23 cellular contexts compared by ENCODE assay signal in the genomic region with DNA sequence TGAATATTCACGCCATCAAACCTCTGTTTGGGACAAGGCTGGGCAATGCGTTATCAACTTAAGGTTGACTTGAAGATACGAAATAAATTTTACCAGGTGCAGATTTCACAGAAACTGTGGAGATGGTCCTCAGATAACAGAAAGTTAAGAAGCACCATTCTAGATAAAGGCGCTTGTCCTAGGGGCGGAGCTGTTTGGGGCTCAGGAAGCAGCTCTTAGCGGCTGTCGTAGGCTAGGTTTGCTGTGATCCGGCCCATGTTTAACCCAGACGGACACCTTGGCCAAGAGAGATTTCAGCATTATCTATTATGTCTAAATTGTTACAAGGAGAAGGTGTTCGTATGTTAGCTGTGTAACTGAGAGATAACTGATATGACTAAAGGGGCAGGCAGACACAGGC. TPM values are rescaled to one million over a fixed set of nuclear protein-coding genes. Genes with fewer than 3 reads are reported as not detected.
DNase-seq lines count a peak whose midpoint lies in the region; ATAC-seq and TF ChIP-seq lines count a peak whose summit lies in the region.
"Had no signal": no experiment of that assay in that cellular context is flagged by ENCODE, and none has a peak within 500 bp of the region (broad histone marks: within the 10 kb centered on the region; RNA-seq: fewer than 3 reads in every experiment).

No MANE protein-coding gene starts in this region.

- H3K9me3 ChIP-seq in HCT116 (ENCODE audit: control insufficient read depth in 1 of 2, insufficient read depth in 1 of 2, low read depth in 1 of 2, low read length in 2 of 2): no peaks in the 10 kb centered on the region
- no peaks in the 10 kb centered on the region for H3K9me3 ChIP-seq in SK-N-MC (ENCODE audit: low read depth, low read length)
- no peaks in the 10 kb centered on the region for H3K9me3 ChIP-seq in mesenchymal stem cell (ENCODE audit: control insufficient read depth, low read length)
- H3K9me3 ChIP-seq in tibial artery: no peaks in the 10 kb centered on the region
- H3K9me3 ChIP-seq: adrenal gland, colonic mucosa, HAP-1, upper lobe of left lung had no signal

- no peak overlapping the region for H2BK15ac ChIP-seq in mesenchymal stem cell (ENCODE audit: low read depth, poor library complexity, severe bottlenecking)

- no TSS peak for BruUV-seq in HCT116 (replicated peaks; lab: Mats Ljungman, UMichigan)

- no peaks in the 10 kb centered on the region for H3K79me2 ChIP-seq in HCT116 (ENCODE audit: insufficient read depth, low read length)

- H3K79me1 ChIP-seq in mesenchymal stem cell (replicated peaks; ENCODE audit: low read length, poor library complexity, severe bottlenecking): peaks cover 5% of the 10 kb centered on the region

- DNase-seq in HCT116 (ENCODE audit: low read depth, low spot score) (no peak), SK-N-MC (ENCODE audit: low read depth, low spot score) (no peak), mesenchymal stem cell (no peak), tibial artery (no peak), NCI-H526 treated with DMSO at 0.1 percent for 48 hours (lab: John Stamatoyannopoulos, UW) (no peak), T-helper 2 cell (no peak), head of caudate nucleus (no peak)
- DNase-seq: activated CD4-positive, CD25-positive, alpha-beta regulatory T cell treated with anti-CD3 and anti-CD28 coated beads, Interleukin-2, amount 50 U/mL, for 72 hours; activated T-cell treated with anti-CD3 and anti-CD28 coated beads, Interleukin-2, amount 50 U/mL, for 1 hour; adrenal gland; CD4-positive, alpha-beta T cell; colonic mucosa; DMS 273 treated with DMSO at 0.1 percent for 48 hours; endodermal cell; midbrain; MM.1S; NCI-H146; NCI-H69; Right ventricle myocardium superior; stimulated activated CD4-positive, alpha-beta T cell treated with anti-CD3 and anti-CD28 coated beads, Interleukin-1b, Interleukin-23, amount 100 ng/mL, for 48 hours; stimulated activated naive CD4-positive, alpha-beta T cell had no signal

- no peak overlapping the region for H2BK12ac ChIP-seq in mesenchymal stem cell (ENCODE audit: low read length in 2 of 2)

- no peak overlapping the region for H4K8ac ChIP-seq in mesenchymal stem cell (ENCODE audit: low read length)

- no peak overlapping the region for H3K14ac ChIP-seq in mesenchymal stem cell (ENCODE audit: low read length in 2 of 2)

- POLR2A ChIA-PET in HCT116 (lab: Charles Lee): no interaction called here

- TF ChIP-seq CTCF in HCT116 (IDR thresholded peaks at IDR 0.05 in 2 of 3, conservative IDR thresholded peaks at IDR 0.05 in 1 of 3; ENCODE audit: borderline replicate concordance in 1 of 3, insufficient read depth in 1 of 3, low read depth in 2 of 3, low read length in 2 of 3) (no peak), tibial artery (IDR thresholded peaks at IDR 0.05) (no peak)

- no peak for TF ChIP-seq RAD21 in HCT116 (IDR thresholded peaks at IDR 0.05; ENCODE audit: low read depth)

- H3K9me2 ChIP-seq in HCT116 (ENCODE audit: insufficient read depth): no peaks in the 10 kb centered on the region

- no peak for TF ChIP-seq POLR2A in HCT116 (IDR thresholded peaks at IDR 0.05; ENCODE audit: borderline replicate concordance, extremely low read depth, insufficient read depth, insufficient read length)

- 89% methylated on average over 9 of the region's 10 CpGs for WGBS in mesenchymal stem cell

- H3K27ac ChIP-seq in HCT116 (ENCODE audit: low read depth, low read length) (no peak overlapping the region), SK-N-MC (peak overlapping the region; percentile 25; the same call in 1 of the 2 replicates), mesenchymal stem cell (ENCODE audit: low read length, poor library complexity, severe bottlenecking) (no peak overlapping the region), tibial artery (peak overlapping the region; percentile 28 to 50)
- H3K27ac ChIP-seq: colonic mucosa, upper lobe of left lung had no signal

- CTCF ChIA-PET in HCT116 (lab: Charles Lee): no interaction called here

- H3K9ac ChIP-seq in HCT116 (ENCODE audit: low read length) (no peak overlapping the region), SK-N-MC (ENCODE audit: insufficient read length) (no peak overlapping the region), mesenchymal stem cell (ENCODE audit: low read length) (peak overlapping the region; percentile 58)

- H3K27me3 ChIP-seq in HCT116 (ENCODE audit: insufficient read depth, low read length): no peaks in the 10 kb centered on the region
- H3K27me3 ChIP-seq in mesenchymal stem cell (ENCODE audit: control insufficient read depth in 1 of 2, insufficient read depth in 1 of 2, low read length in 2 of 2): no peaks in the 10 kb centered on the region
- no peaks in the 10 kb centered on the region for H3K27me3 ChIP-seq in tibial artery
- H3K27me3 ChIP-seq: adrenal gland, colonic mucosa, upper lobe of left lung had no signal

- RAD21 ChIA-PET in HCT116 (lab: Charles Lee; ENCODE audit: low non-redundant PET in 1 of 2, low total read pairs in 2 of 2, uncharacterized antibody in 2 of 2, unreplicated experiment in 2 of 2): no interaction called here

- H3K4me1 ChIP-seq in HCT116 (ENCODE audit: control insufficient read depth in 1 of 2, insufficient read depth in 2 of 2, low read length in 2 of 2): peaks cover 17 to 30% of the 10 kb centered on the region in 2 experiments
- H3K4me1 ChIP-seq in mesenchymal stem cell (ENCODE audit: control insufficient read depth, insufficient read depth, low read depth, low read length): peaks cover 20% of the 10 kb centered on the region
- H3K4me1 ChIP-seq in tibial artery: peaks cover 0 to 12% (median 2%) of the 10 kb centered on the region in 4 donors
- H3K4me1 ChIP-seq: adrenal gland, colonic mucosa, HAP-1 had no signal

- peaks cover 0 to 5% of the 10 kb centered on the region in 2 experiments; a peak in 2 of 4 replicates for H3K36me3 ChIP-seq in HCT116 (ENCODE audit: control insufficient read depth in 1 of 2, insufficient read depth in 2 of 2, low read length in 2 of 2)
- H3K36me3 ChIP-seq in SK-N-MC (ENCODE audit: insufficient read depth, low read length): peaks cover 22% of the 10 kb centered on the region
- H3K36me3 ChIP-seq in mesenchymal stem cell (ENCODE audit: control insufficient read depth in 1 of 2, insufficient read depth in 2 of 2, low read depth in 1 of 2, low read length in 2 of 2): peaks cover 48 to 59% of the 10 kb centered on the region in 2 experiments
- H3K36me3 ChIP-seq in tibial artery: peaks cover 47 to 81% (median 52%) of the 10 kb centered on the region in 3 donors
- H3K36me3 ChIP-seq: colonic mucosa had no signal

- peak overlapping the region; percentile 56; the same call in 1 of the 2 replicates for H3K4me2 ChIP-seq in HCT116 (ENCODE audit: low read length)
- no peak overlapping the region for H3K4me2 ChIP-seq in mesenchymal stem cell (ENCODE audit: low read length, poor library complexity, severe bottlenecking)

- no peak for ATAC-seq in HCT116

- H4K20me1 ChIP-seq in HCT116 (ENCODE audit: insufficient read depth): no peaks in the 10 kb centered on the region

- H2BK120ac ChIP-seq in mesenchymal stem cell (ENCODE audit: low read depth, low read length): no peak overlapping the region

- H3K4me3 ChIP-seq in HCT116 (replicated peaks in 1 of 2; ENCODE audit: low read depth in 1 of 2, low read length in 2 of 2) (no peak overlapping the region), SK-N-MC (no peak overlapping the region), mesenchymal stem cell (ENCODE audit: insufficient read depth in 1 of 2, low read depth in 1 of 2, low read length in 2 of 2) (no peak overlapping the region), tibial artery (no peak overlapping the region)
- H3K4me3 ChIP-seq: adrenal gland, colonic mucosa, HAP-1, upper lobe of left lung had no signal

- no peak overlapping the region for H3K4ac ChIP-seq in mesenchymal stem cell (ENCODE audit: low read depth in 1 of 2, low read length in 2 of 2)

- no peak overlapping the region for H3K23ac ChIP-seq in mesenchymal stem cell (ENCODE audit: low read length in 2 of 2)

- no peak overlapping the region for H2AK5ac ChIP-seq in mesenchymal stem cell (ENCODE audit: low read length, severe bottlenecking)

- H3K18ac ChIP-seq in mesenchymal stem cell (ENCODE audit: low read depth in 1 of 2, low read length in 2 of 2): no peak overlapping the region

- H2BK5ac ChIP-seq in mesenchymal stem cell (ENCODE audit: low read depth, low read length, poor library complexity, severe bottlenecking): no peak overlapping the region

- intact Hi-C loops in HCT116 (cut with micrococcal nuclease): no loop called here
- intact Hi-C loops in tibial artery (cut with DNase I; ENCODE audit: low total_unique reads): no loop called here
- intact Hi-C loops in head of caudate nucleus (cut with DNase I): no loop called here

- H4K91ac ChIP-seq in mesenchymal stem cell (ENCODE audit: low read length): no peak overlapping the region

- H2AFZ ChIP-seq in HCT116 (ENCODE audit: low read depth, low read length, poor library complexity, severe bottlenecking) (no peak overlapping the region), mesenchymal stem cell (ENCODE audit: low read depth, low read length) (no peak overlapping the region)

TF ChIP-seq in HCT116, 20 proteins besides CTCF, POLR2A, EP300 and RAD21 (continues in another document):
- TF ChIP-seq EZH2 (IDR thresholded peaks at IDR 0.05) (no peak), EGR1 (IDR thresholded peaks at IDR 0.05; ENCODE audit: low read depth) (no peak), ZNF274 (IDR thresholded peaks at IDR 0.05; ENCODE audit: low read depth, low read length) (no peak), ELF1 (IDR thresholded peaks at IDR 0.05; ENCODE audit: borderline replicate concordance, low read depth) (no peak), SIN3A (IDR thresholded peaks at IDR 0.05; ENCODE audit: low read depth) (no peak), TCF7L2 (IDR thresholded peaks at IDR 0.05; ENCODE audit: borderline replicate concordance, extremely low read depth, insufficient read depth, insufficient read length) (no peak), SP1 (IDR thresholded peaks at IDR 0.05; ENCODE audit: low read depth) (no peak), YY1 (IDR thresholded peaks at IDR 0.05; ENCODE audit: extremely low read depth, insufficient replicate concordance, low read depth, low read length) (no peak), JUND (IDR thresholded peaks at IDR 0.05) (no peak), CBX3 (IDR thresholded peaks at IDR 0.05; ENCODE audit: low read depth) (no peak), SRF (IDR thresholded peaks at IDR 0.05; ENCODE audit: low read depth) (no peak)
- TF ChIP-seq, protein P1, sequence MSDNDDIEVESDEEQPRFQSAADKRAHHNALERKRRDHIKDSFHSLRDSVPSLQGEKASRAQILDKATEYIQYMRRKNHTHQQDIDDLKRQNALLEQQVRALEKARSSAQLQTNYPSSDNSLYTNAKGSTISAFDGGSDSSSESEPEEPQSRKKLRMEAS (IDR thresholded peaks at IDR 0.05): no peak

RNA-seq across cellular contexts. Expression of a gene that starts 25.6 kb away (rescaled TPM):
- total RNA-seq in HCT116 (2021; ENCODE audit: unreplicated experiment): 15.2 TPM
- polyA plus RNA-seq in HCT116 (2012): 7.1 and 7.8 TPM in 2 replicates
- 4.9 TPM for polyA plus RNA-seq in mesenchymal stem cell (2013, experiment 1 of 2)
- polyA plus RNA-seq in mesenchymal stem cell (2013, experiment 2 of 2): 4.7 TPM

Comparison
In these comparisons a context has a peak if more than half of its experiments do, and no peak if none do; other contexts are left out.
1. H3K27ac ChIP-seq: peak in SK-N-MC (single experiment) and tibial artery (2 of 2); none in HCT116 (single experiment) and mesenchymal stem cell (single experiment).